In the genomic region with DNA sequence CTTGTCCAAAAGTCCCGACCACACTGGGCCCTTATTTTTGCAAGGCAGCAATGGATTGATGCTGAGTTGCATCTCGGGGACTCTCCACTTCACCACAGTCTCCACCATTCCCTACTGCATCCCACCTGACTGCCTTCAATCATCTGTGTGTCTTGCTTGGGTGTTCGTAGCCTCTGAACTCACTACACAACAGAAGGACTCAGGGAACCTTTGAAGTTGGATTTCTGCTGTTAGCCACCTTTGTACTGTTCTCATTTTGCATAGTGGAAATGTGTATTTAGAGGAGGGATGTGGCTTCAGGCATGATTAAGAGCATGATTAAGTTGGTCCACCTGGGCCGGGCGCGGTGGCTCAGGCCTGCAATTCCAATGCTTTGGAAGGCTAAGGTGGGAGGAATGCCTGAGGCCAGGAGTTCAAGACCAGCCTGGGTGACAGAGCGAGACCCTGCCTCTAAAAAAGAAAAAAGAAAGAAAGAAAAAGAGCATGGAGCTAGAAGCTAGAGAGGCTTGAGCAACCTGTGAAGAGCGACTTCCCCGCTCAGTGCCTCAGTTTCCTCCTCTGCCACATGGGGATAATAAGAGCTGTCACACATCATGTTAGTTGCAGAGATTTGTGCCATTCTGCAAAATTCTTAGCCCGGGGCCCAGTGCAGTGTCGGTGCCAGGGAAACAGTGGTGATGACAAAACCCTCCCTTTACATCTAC, we compare ENCODE assay signal across 19 cellular contexts.
A peak's percentile ranks its signal among the peaks of the same experiment; 100 is the strongest.
DNase-seq lines count a peak whose midpoint lies in the region; ATAC-seq and TF ChIP-seq lines count a peak whose summit lies in the region.
"Had no signal": no experiment of that assay in that cellular context is flagged by ENCODE, and none has a peak within 500 bp of the region (broad histone marks: within the 10 kb centered on the region; RNA-seq: fewer than 3 reads in every experiment).

No MANE protein-coding gene starts in this region.

- H2BK20ac ChIP-seq in IMR-90 (ENCODE audit: low read depth, low read length): no peak overlapping the region

- ATAC-seq in IMR-90 (ENCODE audit: low read depth) (no peak), left lung (peak; percentile 18)
- ATAC-seq: activated T-cell treated with anti-CD3 and anti-CD28 coated beads, Interleukin-2, amount 50 U/mL, for 4 hours had no signal

- H4K5ac ChIP-seq in IMR-90 (ENCODE audit: low read depth, low read length): no peak overlapping the region

- no peak for TF ChIP-seq RAD21 in IMR-90 (IDR thresholded peaks at IDR 0.05; ENCODE audit: low read length)

- no peak overlapping the region for H3K27ac ChIP-seq in IMR-90 (ENCODE audit: insufficient read depth, low read length)
- H3K27ac ChIP-seq in adrenal gland: peak overlapping the region; percentile 66 to 95 (median 81)
- no peak overlapping the region for H3K27ac ChIP-seq in left lung
- peak overlapping the region; percentile 62 for H3K27ac ChIP-seq in stomach smooth muscle (ENCODE audit: low read length)
- H3K27ac ChIP-seq: PC-9, SK-N-MC, skin epidermis, suprapubic skin had no signal

- H3K4ac ChIP-seq in IMR-90 (ENCODE audit: low read depth, low read length): no peak overlapping the region

- H4K20me1 ChIP-seq in IMR-90 (ENCODE audit: insufficient read depth, low read length): no peaks in the 10 kb centered on the region

- H3K36me3 ChIP-seq in IMR-90 (ENCODE audit: control insufficient read depth, insufficient read depth, low read length) (no peaks in the 10 kb centered on the region), adrenal gland (replicated peaks in 1 of 2) (no peaks in the 10 kb centered on the region), left lung (no peaks in the 10 kb centered on the region), stomach smooth muscle (ENCODE audit: control insufficient read depth in 2 of 2, insufficient read depth in 2 of 2, low read length in 2 of 2) (no peaks in the 10 kb centered on the region)
- H3K36me3 ChIP-seq: suprapubic skin had no signal

- no peak overlapping the region for H4K91ac ChIP-seq in IMR-90 (ENCODE audit: insufficient read depth, low read depth, low read length)

- no peak overlapping the region for H3K23ac ChIP-seq in IMR-90 (ENCODE audit: low read depth, low read length)

- no peaks in the 10 kb centered on the region for H3K9me1 ChIP-seq in IMR-90 (ENCODE audit: insufficient read depth, low read length)

- H2AK5ac ChIP-seq in IMR-90 (ENCODE audit: low read depth, low read length): peak overlapping the region; percentile 35; the same call in 1 of the 2 replicates

- no peak overlapping the region for H3K4me2 ChIP-seq in IMR-90 (ENCODE audit: low read depth, low read length)
- H3K4me2 ChIP-seq: PC-9 had no signal

- no peak overlapping the region for H2BK120ac ChIP-seq in IMR-90 (ENCODE audit: low read depth, low read length)

- H3K79me1 ChIP-seq in IMR-90 (ENCODE audit: low read depth in 1 of 2, low read length in 2 of 2): no peaks in the 10 kb centered on the region

- no peak overlapping the region for H2AK9ac ChIP-seq in IMR-90 (replicated peaks; ENCODE audit: low read depth, low read length, poor library complexity)

- no peak overlapping the region for H2BK5ac ChIP-seq in IMR-90 (ENCODE audit: low read depth, low read length, poor library complexity, severe bottlenecking)

- H3K14ac ChIP-seq in IMR-90 (replicated peaks; ENCODE audit: low read depth, low read length): no peak overlapping the region

- intact Hi-C loops in IMR-90 (cut with micrococcal nuclease) (no loop called here), adrenal gland (cut with DNase I) (no loop called here), left lung (cut with DNase I) (no loop called here)

- BruUV-seq in IMR-90 (replicated peaks; lab: Mats Ljungman, UMichigan): no TSS peak

- H2AFZ ChIP-seq in IMR-90 (replicated peaks; ENCODE audit: low read length, poor library complexity): no peak overlapping the region
- H2AFZ ChIP-seq: PC-9 had no signal

- no peak for TF ChIP-seq POLR2A in IMR-90 (IDR thresholded peaks at IDR 0.05; ENCODE audit: low read depth, low read length)
- no peak for TF ChIP-seq POLR2A in adrenal gland (IDR thresholded peaks at IDR 0.05)

- no peak overlapping the region for H3K9ac ChIP-seq in IMR-90 (ENCODE audit: low read depth, low read length)
- no peak overlapping the region for H3K9ac ChIP-seq in stomach smooth muscle (ENCODE audit: low read length in 2 of 2)

- dilution Hi-C loops in IMR-90 (cut with HindIII; ENCODE audit: low sequenced_read_pairs, unreplicated experiment): no loop called here

- peak overlapping the region; percentile 65; the same call in 1 of the 3 replicates for H2BK15ac ChIP-seq in IMR-90 (ENCODE audit: low read depth, low read length)

- WGBS in IMR-90 (ENCODE audit: extremely low coverage in 2 of 2, insufficient read length in 1 of 2), 2 experiments: 83% methylated on average over 4 of the region's 11 CpGs; no CpG with 5 or more reads in 1 of the 2 experiments
- WGBS in adrenal gland, 4 donors: 63 to 78% (median 66%) methylated on average over 11 of the region's 11 CpGs

- H3K9me3 ChIP-seq in IMR-90 (ENCODE audit: control insufficient read depth, insufficient read depth, low read length) (no peaks in the 10 kb centered on the region), adrenal gland (replicated peaks in 1 of 3) (no peaks in the 10 kb centered on the region), left lung (no peaks in the 10 kb centered on the region), stomach smooth muscle (ENCODE audit: control insufficient read depth in 2 of 2, low read length in 2 of 2) (no peaks in the 10 kb centered on the region)
- H3K9me3 ChIP-seq: suprapubic skin had no signal

- CTCF ChIA-PET in IMR-90 (lab: Yijun Ruan, JAX): no interaction called here

- no peak overlapping the region for H3K56ac ChIP-seq in IMR-90 (ENCODE audit: extremely low read depth, insufficient read depth, low read length)

- H3K4me3 ChIP-seq in IMR-90 (ENCODE audit: insufficient read depth, low read depth, low read length) (no peak overlapping the region), adrenal gland (no peak overlapping the region), left lung (no peak overlapping the region), stomach smooth muscle (ENCODE audit: low read length in 2 of 2) (no peak overlapping the region)
- H3K4me3 ChIP-seq: PC-9, SK-N-MC, skin epidermis, suprapubic skin had no signal

- in situ Hi-C loops in IMR-90 (cut with MboI; ENCODE audit: low sequenced_read_pairs): no loop called here

- H3K18ac ChIP-seq in IMR-90 (ENCODE audit: low read depth, low read length): no peak overlapping the region

- DNase-seq in IMR-90 (no peak), adrenal gland (no peak), left lung (no peak), GM03348 (ENCODE audit: low spot score) (no peak), NCI-H345 treated with DMSO at 0.1 percent for 48 hours (lab: John Stamatoyannopoulos, UW; ENCODE audit: unreplicated experiment) (no peak), NCI-H2227 treated with DMSO at 0.1 percent for 48 hours (lab: John Stamatoyannopoulos, UW) (no peak)
- DNase-seq: activated CD4-positive, alpha-beta memory T cell treated with anti-CD3 and anti-CD28 coated beads for 36 hours; activated T-cell treated with anti-CD3 and anti-CD28 coated beads, Interleukin-2, amount 50 U/mL, for 4 hours; central memory CD4-positive, alpha-beta T cell; DMS153; effector CD8-positive, alpha-beta T cell; NCI-H187 treated with DMSO at 0.1 percent for 48 hours; NCI-H510A treated with DMSO at 0.1 percent for 48 hours; PC-9; stimulated activated CD4-positive, alpha-beta T cell treated with anti-CD3 and anti-CD28 coated beads, Interleukin-4, amount 100 ng/mL, for 24 hours had no signal

- H3K4me1 ChIP-seq in IMR-90 (ENCODE audit: control insufficient read depth, insufficient read depth, low read length) (no peaks in the 10 kb centered on the region), adrenal gland (replicated peaks in 1 of 2) (peaks cover 21 to 34% of the 10 kb centered on the region in 2 donors), left lung (peaks cover 4 to 44% of the 10 kb centered on the region in 2 donors), stomach smooth muscle (ENCODE audit: control insufficient read depth, insufficient read depth, low read length) (peaks cover 11% of the 10 kb centered on the region)
- H3K4me1 ChIP-seq: suprapubic skin had no signal

- no peak for TF ChIP-seq CTCF in IMR-90 (conservative IDR thresholded peaks at IDR 0.05; ENCODE audit: low read depth, low read length)
- no peak for TF ChIP-seq CTCF in adrenal gland (IDR thresholded peaks at IDR 0.05)
- no peak for TF ChIP-seq CTCF in left lung (IDR thresholded peaks at IDR 0.05)

- H4K8ac ChIP-seq in IMR-90 (ENCODE audit: low read depth in 2 of 2, low read length in 2 of 2): no peak overlapping the region

- H3K27me3 ChIP-seq in IMR-90 (ENCODE audit: control insufficient read depth, insufficient read depth, low read length) (no peaks in the 10 kb centered on the region), adrenal gland (no peaks in the 10 kb centered on the region), left lung (no peaks in the 10 kb centered on the region), stomach smooth muscle (ENCODE audit: control insufficient read depth in 1 of 2, insufficient read depth in 2 of 2, low read length in 2 of 2) (no peaks in the 10 kb centered on the region)
- H3K27me3 ChIP-seq: suprapubic skin had no signal

- POLR2A ChIA-PET in IMR-90 (lab: Charles Lee; ENCODE audit: unreplicated experiment): no interaction called here

TF ChIP-seq in IMR-90, 13 proteins besides CTCF, POLR2A, EP300 and RAD21 (continues in another document):
- no peak for TF ChIP-seq SMC3 (IDR thresholded peaks at IDR 0.05; ENCODE audit: low read depth, low read length)
- TF ChIP-seq MAFK (IDR thresholded peaks at IDR 0.05; ENCODE audit: low read depth, low read length): no peak
- no peak for TF ChIP-seq RFX5 (IDR thresholded peaks at IDR 0.05; ENCODE audit: low read depth, low read length)
- TF ChIP-seq RCOR1 (IDR thresholded peaks at IDR 0.05; ENCODE audit: insufficient replicate concordance, low read length): no peak
- no peak for TF ChIP-seq CEBPB (IDR thresholded peaks at IDR 0.05; ENCODE audit: low read depth, low read length)
- no peak for TF ChIP-seq BHLHE40 (IDR thresholded peaks at IDR 0.05; ENCODE audit: low read depth, low read length)
- no peak for TF ChIP-seq MAZ (IDR thresholded peaks at IDR 0.05; ENCODE audit: borderline replicate concordance, low read depth, low read length)
- no peak for TF ChIP-seq CHD1 (IDR thresholded peaks at IDR 0.05; ENCODE audit: low read depth, low read length)
- TF ChIP-seq, protein P1, sequence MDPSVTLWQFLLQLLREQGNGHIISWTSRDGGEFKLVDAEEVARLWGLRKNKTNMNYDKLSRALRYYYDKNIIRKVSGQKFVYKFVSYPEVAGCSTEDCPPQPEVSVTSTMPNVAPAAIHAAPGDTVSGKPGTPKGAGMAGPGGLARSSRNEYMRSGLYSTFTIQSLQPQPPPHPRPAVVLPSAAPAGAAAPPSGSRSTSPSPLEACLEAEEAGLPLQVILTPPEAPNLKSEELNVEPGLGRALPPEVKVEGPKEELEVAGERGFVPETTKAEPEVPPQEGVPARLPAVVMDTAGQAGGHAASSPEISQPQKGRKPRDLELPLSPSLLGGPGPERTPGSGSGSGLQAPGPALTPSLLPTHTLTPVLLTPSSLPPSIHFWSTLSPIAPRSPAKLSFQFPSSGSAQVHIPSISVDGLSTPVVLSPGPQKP (IDR thresholded peaks at IDR 0.05; ENCODE audit: borderline replicate concordance, low read depth, low read length): no peak

Comparison
In these comparisons a context has a peak if more than half of its experiments do, and no peak if none do; other contexts are left out.
1. H3K27ac ChIP-seq: peak in adrenal gland (5 of 5) and stomach smooth muscle (single experiment); none in IMR-90 (single experiment) and left lung (0 of 2).